10 cellular contexts compared by ENCODE assay signal in the genomic region with DNA sequence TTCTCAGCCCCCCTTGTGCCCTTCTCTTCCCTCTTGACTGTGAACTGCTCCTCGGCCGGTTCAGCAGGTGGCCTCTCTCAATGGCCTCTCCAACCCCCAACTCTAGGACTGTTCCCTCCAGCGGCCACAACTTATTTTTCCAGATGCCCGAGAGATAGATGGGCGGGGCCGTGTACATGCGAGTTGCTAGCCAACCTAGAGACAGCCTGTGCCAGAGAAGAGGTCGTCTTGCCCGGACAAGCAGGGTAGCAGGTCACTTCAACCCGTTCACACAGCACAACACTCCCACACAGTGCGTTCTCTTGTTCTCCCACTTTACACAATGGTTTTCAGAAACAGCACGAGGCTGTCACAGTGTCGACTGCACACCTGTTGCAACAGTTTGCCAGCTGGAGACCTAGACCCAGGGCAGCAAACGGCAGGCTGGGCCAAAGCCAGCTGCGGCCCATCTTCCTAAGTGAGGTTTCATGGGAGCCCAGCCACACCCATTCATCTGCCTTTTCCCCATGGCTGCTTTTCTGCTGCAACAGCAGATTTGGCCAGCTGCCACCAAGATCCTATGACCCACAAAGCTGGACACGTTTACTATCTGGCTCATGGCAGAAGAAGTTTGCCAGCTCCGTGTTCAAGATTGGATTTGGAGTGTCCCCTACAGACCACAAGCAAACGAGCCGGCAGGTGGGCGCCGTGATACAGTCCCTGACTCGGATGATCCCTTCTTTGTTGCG. TPM values are rescaled to one million over a fixed set of nuclear protein-coding genes. Genes with fewer than 3 reads are reported as not detected.
DNase-seq lines count a peak whose midpoint lies in the region; ATAC-seq and TF ChIP-seq lines count a peak whose summit lies in the region.
"Had no signal": no experiment of that assay in that cellular context is flagged by ENCODE, and none has a peak within 500 bp of the region (broad histone marks: within the 10 kb centered on the region; RNA-seq: fewer than 3 reads in every experiment).

No MANE protein-coding gene starts in this region.

- no peak overlapping the region for H3K27ac Mint-ChIP-seq in stimulated activated naive CD8-positive, alpha-beta T cell treated with anti-CD3 and anti-CD28 coated beads, Interleukin-15, amount 100 ng/mL, for 72 hours

- H3K4me3 ChIP-seq in AG09309 (ENCODE audit: control insufficient read depth, low read depth, low read length) (no peak overlapping the region), astrocyte of the spinal cord (ENCODE audit: low read depth, low read length) (no peak overlapping the region), right lobe of liver (no peak overlapping the region)

- H3K9me3 ChIP-seq in right lobe of liver, result peaks cover 0 to 10% (median 0%) of the 10 kb centered on the region in 4 donors

- no peak overlapping the region for H3K4me3 Mint-ChIP-seq in stimulated activated naive CD8-positive, alpha-beta T cell treated with anti-CD3 and anti-CD28 coated beads, Interleukin-15, amount 100 ng/mL, for 72 hours

- H3K27ac ChIP-seq in right lobe of liver, result no peak overlapping the region

- WGBS in right lobe of liver (ENCODE audit: insufficient coverage, low coverage, low lambda C conversion rate, missing lambda C conversion rate), result 36% methylated on average over 8 of the region's 23 CpGs

- H3K4me1 Mint-ChIP-seq in stimulated activated naive CD8-positive, alpha-beta T cell treated with anti-CD3 and anti-CD28 coated beads, Interleukin-15, amount 100 ng/mL, for 72 hours, result peaks cover 12% of the 10 kb centered on the region

- TF ChIP-seq POLR2A in right lobe of liver (IDR thresholded peaks at IDR 0.05), result no peak

- H3K4me1 ChIP-seq in right lobe of liver, result no peaks in the 10 kb centered on the region

- no peak for TF ChIP-seq CTCF in AG09309 (IDR thresholded peaks at IDR 0.05; ENCODE audit: control insufficient read depth, insufficient read depth, low read depth, low read length, missing control alignments)
- TF ChIP-seq CTCF in astrocyte of the spinal cord (IDR thresholded peaks at IDR 0.05; ENCODE audit: low read depth, low read length), result no peak
- TF ChIP-seq CTCF in right lobe of liver (IDR thresholded peaks at IDR 0.05), result no peak

- ATAC-seq in right lobe of liver (peak; percentile 13 to 82 (median 50)), GM19463 (IDR thresholded peaks at IDR 0.05; ENCODE audit: unreplicated experiment) (no peak)
- no peak for ATAC-seq in stimulated activated naive CD8-positive, alpha-beta T cell treated with anti-CD3 and anti-CD28 coated beads, Interleukin-15, amount 100 ng/mL, for 72 hours
- ATAC-seq: activated naive CD4-positive, alpha-beta T cell treated with anti-CD3 and anti-CD28 coated beads, Interleukin-2, amount 50 U/mL, for 72 hours had no signal

- DNase-seq in AG09309 (ENCODE audit: low read depth), result peak; percentile 29
- DNase-seq in NCI-H1694 (lab: John Stamatoyannopoulos, UW), result peak; percentile 59
- DNase-seq in astrocyte of the spinal cord (ENCODE audit: low read depth, low spot score), result peak; percentile 58
- DNase-seq in right lobe of liver, result peak in 1 of 3 donors; percentile 48
- DNase-seq in activated effector memory CD4-positive, alpha-beta T cell treated with anti-CD3 and anti-CD28 coated beads, Interleukin-2, amount 50 U/mL, for 16 hours, result no peak
- no peak for DNase-seq in stimulated activated naive CD8-positive, alpha-beta T cell treated with anti-CD3 and anti-CD28 coated beads, Interleukin-15, amount 100 ng/mL, for 72 hours
- no peak for DNase-seq in cerebellum (ENCODE audit: low spot score)

- intact Hi-C loops in right lobe of liver (cut with DNase I), result no loop called here

- in situ Hi-C loops in astrocyte of the spinal cord (cut with HindIII; ENCODE audit: low sequenced_read_pairs), result no loop called here

- peaks cover 5 to 12% of the 10 kb centered on the region in 2 donors for H3K9me3 Mint-ChIP-seq in stimulated activated naive CD8-positive, alpha-beta T cell treated with anti-CD3 and anti-CD28 coated beads, Interleukin-15, amount 100 ng/mL, for 72 hours

- H3K36me3 ChIP-seq in right lobe of liver, result peaks cover 0 to 5% (median 0%) of the 10 kb centered on the region in 4 donors

- H3K27me3 Mint-ChIP-seq in stimulated activated naive CD8-positive, alpha-beta T cell treated with anti-CD3 and anti-CD28 coated beads, Interleukin-15, amount 100 ng/mL, for 72 hours, result peaks cover 34% of the 10 kb centered on the region

- no peaks in the 10 kb centered on the region for H3K27me3 ChIP-seq in right lobe of liver

RNA-seq across cellular contexts. Expression of a gene that starts 7.3 kb away (rescaled TPM):
- total RNA-seq in right lobe of liver (not detected), cerebellum (not detected)
- total RNA-seq: activated naive CD4-positive, alpha-beta T cell treated with anti-CD3 and anti-CD28 coated beads, Interleukin-2, amount 50 U/mL, for 72 hours; H1 had no signal

RNA-seq across cellular contexts. Expression of a gene that starts 31.5 kb away (rescaled TPM):
- total RNA-seq in right lobe of liver, result 100 to 1,000 TPM in 2 of 6 experiments, 10 to 100 TPM in 4; 57.5 to 129 (median 77.9) TPM
- 0.36 TPM for total RNA-seq in cerebellum

Comparison
In these comparisons a context has a peak if more than half of its experiments do, and no peak if none do; other contexts are left out.
1. DNase-seq: peak in AG09309 (single experiment), NCI-H1694 (single experiment) and astrocyte of the spinal cord (single experiment); none in activated effector memory CD4-positive, alpha-beta T cell treated with anti-CD3 and anti-CD28 coated beads, Interleukin-2, amount 50 U/mL, for 16 hours (single experiment), stimulated activated naive CD8-positive, alpha-beta T cell treated with anti-CD3 and anti-CD28 coated beads, Interleukin-15, amount 100 ng/mL, for 72 hours (0 of 2) and cerebellum (single experiment).
2. ATAC-seq: peak in right lobe of liver (4 of 4); none in stimulated activated naive CD8-positive, alpha-beta T cell treated with anti-CD3 and anti-CD28 coated beads, Interleukin-15, amount 100 ng/mL, for 72 hours (single experiment) and GM19463 (single experiment).
3. RNA of a gene that starts 31.5 kb away (total RNA-seq): 57.5 to 129 TPM in right lobe of liver; 0.36 TPM in cerebellum (single experiment); every median in the first group is over 10 times any median in the second.